In genomic region chr10:80159166-80159888, GRCh38 we compare ENCODE assay signal across 11 cellular contexts. TPM values are rescaled to one million over a fixed set of nuclear protein-coding genes. Genes with fewer than 3 reads are reported as not detected.
A peak's percentile ranks its signal among the peaks of the same experiment; 100 is the strongest.
DNase-seq lines count a peak whose midpoint lies in the region; ATAC-seq, FAIRE-seq and TF ChIP-seq lines count a peak whose summit lies in the region.
"Had no signal": no experiment of that assay in that cellular context is flagged by ENCODE, and none has a peak within 500 bp of the region (broad histone marks: within the 10 kb centered on the region; RNA-seq: fewer than 3 reads in every experiment).

No MANE protein-coding gene starts in this region.

- peak; percentile 7 to 36; a peak in 3 of 6 replicates for ATAC-seq in A549

- no peak for DNase-seq in A549 (ENCODE audit: low read depth in 1 of 2, low spot score in 1 of 2)
- DNase-seq in NCI-H82 (lab: John Stamatoyannopoulos, UW), result peak; percentile 73
- peak; percentile 66 for DNase-seq in chondrocyte (ENCODE audit: low spot score)
- no peak for DNase-seq in neural crest cell (ENCODE audit: low read depth, low spot score)
- DNase-seq in Ammon's horn (ENCODE audit: low spot score), result no peak
- DNase-seq in iPS-NIHi7 (ENCODE audit: extremely low spot score), result no peak
- DNase-seq in dedifferentiated amniotic fluid mesenchymal stem cell (ENCODE audit: extremely low spot score), result no peak
- no peak for DNase-seq in stimulated activated CD4-positive, alpha-beta T cell treated with anti-CD3 and anti-CD28 coated beads, Interleukin-12 subunit alpha, Interleukin-12 subunit beta, amount 100 ng/mL, for 4 hours
- DNase-seq: NCI-H524 had no signal

- no peak for FAIRE-seq in A549 (lab: Jason Lieb, UNC)

- POLR2A ChIA-PET in A549 (lab: Yijun Ruan, JAX), result no interaction called here

- WGBS in A549 (ENCODE audit: missing lambda C conversion rate), result 85% methylated on average over 9 of the region's 9 CpGs

- H3K9me3 Mint-ChIP-seq in chondrocyte (ENCODE audit: low read depth) (no peaks in the 10 kb centered on the region), neural crest cell (no peaks in the 10 kb centered on the region)

- no peak for TF ChIP-seq EP300 in A549 (IDR thresholded peaks at IDR 0.05)

- no peak overlapping the region for H3K4me3 Mint-ChIP-seq in chondrocyte (ENCODE audit: unreplicated experiment)
- no peak overlapping the region for H3K4me3 Mint-ChIP-seq in neural crest cell

- no peak for TF ChIP-seq POLR2A in A549 (IDR thresholded peaks at IDR 0.05; ENCODE audit: low read length)

- TF ChIP-seq CTCF in A549 (IDR thresholded peaks at IDR 0.05) (no peak), chondrocyte (IDR thresholded peaks at IDR 0.05) (no peak), neural crest cell (conservative IDR thresholded peaks at IDR 0.05) (no peak)

- H3K9me3 ChIP-seq in A549, result no peaks in the 10 kb centered on the region

- peaks cover 49% of the 10 kb centered on the region for H3K36me3 Mint-ChIP-seq in chondrocyte (ENCODE audit: low read depth)
- H3K36me3 Mint-ChIP-seq in neural crest cell (ENCODE audit: low read depth), result no peaks in the 10 kb centered on the region

- H3K27me3 Mint-ChIP-seq in chondrocyte (ENCODE audit: low read depth) (no peaks in the 10 kb centered on the region), neural crest cell (ENCODE audit: low read depth) (no peaks in the 10 kb centered on the region)

- H3K4me3 ChIP-seq in A549, result no peak overlapping the region

- H3K4me1 ChIP-seq in A549, result peaks cover 33% of the 10 kb centered on the region

- H3K27ac ChIP-seq in A549, result peak overlapping the region in 1 of 2 experiments; percentile 77; a peak in 4 of 6 replicates
- H3K27ac ChIP-seq: KMS-11, VCaP had no signal

- no peak for TF ChIP-seq RAD21 in A549 (conservative IDR thresholded peaks at IDR 0.05 in 1 of 2, IDR thresholded peaks at IDR 0.05 in 1 of 2)

- peak overlapping the region; percentile 62 for H3K4me2 ChIP-seq in A549
- H3K4me2 ChIP-seq: KMS-11 had no signal

- peaks cover 63% of the 10 kb centered on the region for H3K4me1 Mint-ChIP-seq in chondrocyte (ENCODE audit: low read depth)
- peaks cover 59% of the 10 kb centered on the region for H3K4me1 Mint-ChIP-seq in neural crest cell

- CTCF ChIA-PET in A549 (lab: Yijun Ruan, JAX), result interaction anchor here (1.0 to 7.2 kb wide), 10 partner anchors 8 to 63 kb away, joined by 3 to 55 read pairs (median 6); partner anchors contain the start of gene ANXA11

- peak overlapping the region; percentile 87 for H3K27ac Mint-ChIP-seq in chondrocyte (ENCODE audit: unreplicated experiment)
- peak overlapping the region; percentile 23 for H3K27ac Mint-ChIP-seq in neural crest cell (ENCODE audit: unreplicated experiment)

TF ChIP-seq in A549, 52 proteins besides CTCF, POLR2A, EP300 and RAD21:
- no peak for TF ChIP-seq KDM5A (IDR thresholded peaks at IDR 0.05)
- TF ChIP-seq CEBPB (IDR thresholded peaks at IDR 0.05), result no peak
- TF ChIP-seq FOSL2 (IDR thresholded peaks at IDR 0.05), result no peak
- TF ChIP-seq FOSL2 (CRISPR knock-in tag; IDR thresholded peaks at IDR 0.05), result no peak
- no peak for TF ChIP-seq ELK1 (IDR thresholded peaks at IDR 0.05; ENCODE audit: low read depth, low read length)
- no peak for TF ChIP-seq SREBF2 (IDR thresholded peaks at IDR 0.05)
- TF ChIP-seq E2F6 (IDR thresholded peaks at IDR 0.05; ENCODE audit: borderline replicate concordance, low read depth), result no peak
- no peak for TF ChIP-seq RCOR1 (IDR thresholded peaks at IDR 0.05; ENCODE audit: low read depth, low read length)
- TF ChIP-seq EHMT2 (IDR thresholded peaks at IDR 0.05; ENCODE audit: low read depth), result no peak
- no peak for TF ChIP-seq TP53 (CRISPR knock-in tag; IDR thresholded peaks at IDR 0.05)
- TF ChIP-seq BHLHE40 (IDR thresholded peaks at IDR 0.05; ENCODE audit: low read depth, low read length), result no peak
- no peak for TF ChIP-seq ZNF302 (CRISPR knock-in tag; IDR thresholded peaks at IDR 0.05)
- no peak for TF ChIP-seq POLR2AphosphoS2 (conservative IDR thresholded peaks at IDR 0.05; ENCODE audit: low read length)

RNA-seq across cellular contexts. Expression of gene PLAC9, which starts 26.8 kb away (rescaled TPM):
- polyA plus RNA-seq in A549 (2011; rRNA removed) (not detected in 2 replicates), A549 (2017; fragmentation: RNase III; extraction: RNeasy Plus Mini Kit Qiagen cat#74134 plus additional on column Dnase treatment) (not detected in 3 replicates)
- polyA plus RNA-seq in A549 (2012; cell fraction: cytosol; rRNA removed), result 0.05 and 0.07 TPM in 2 replicates
- polyA plus RNA-seq in A549 (2012; cell fraction: nucleus; rRNA removed), result 0.07 TPM in 1 of 2 replicates, not detected in the other
- not detected in 2 replicates for polyA minus RNA-seq in A549 (2011; rRNA and poly(A)+ RNA removed)
- total RNA-seq in chondrocyte (121 to 198 TPM (median 193 TPM) in 3 replicates), neural crest cell (24.1 and 27.5 TPM in 2 replicates)

RNA-seq across cellular contexts. Expression of gene ANXA11, which starts 46.0 kb away (rescaled TPM):
- polyA plus RNA-seq in A549 (2011; rRNA removed) (92.6 and 123 TPM in 2 replicates), A549 (2017; fragmentation: RNase III; extraction: RNeasy Plus Mini Kit Qiagen cat#74134 plus additional on column Dnase treatment) (117 to 121 TPM (median 119 TPM) in 3 replicates)
- polyA plus RNA-seq in A549 (2012; cell fraction: cytosol; rRNA removed), result 98.4 and 119 TPM in 2 replicates
- polyA plus RNA-seq in A549 (2012; cell fraction: nucleus; rRNA removed), result 109 and 134 TPM in 2 replicates
- 78.8 and 93.8 TPM in 2 replicates for polyA minus RNA-seq in A549 (2011; rRNA and poly(A)+ RNA removed)
- total RNA-seq in chondrocyte (98.0 to 139 TPM (median 133 TPM) in 3 replicates), neural crest cell (25.7 and 36.6 TPM in 2 replicates)

Comparison
In these comparisons a context has a peak if more than half of its experiments do, and no peak if none do; other contexts are left out.
1. DNase-seq: peak in NCI-H82 (single experiment) and chondrocyte (single experiment); none in A549 (0 of 2), neural crest cell (single experiment), Ammon's horn (single experiment), iPS-NIHi7 (single experiment), dedifferentiated amniotic fluid mesenchymal stem cell (single experiment) and stimulated activated CD4-positive, alpha-beta T cell treated with anti-CD3 and anti-CD28 coated beads, Interleukin-12 subunit alpha, Interleukin-12 subunit beta, amount 100 ng/mL, for 4 hours (single experiment).